ENCODE assay signal across 1 cellular context in genomic region chrX:64843224-64843623, GRCh38.
TF ChIP-seq lines count a peak whose summit lies in the region.

No MANE protein-coding gene starts in this region.

TF ChIP-seq in HepG2, 621 proteins besides CTCF, POLR2A, EP300 and RAD21:
- TF ChIP-seq ZNF224 (CRISPR knock-in tag; IDR thresholded peaks at IDR 0.05) = no peak
- no peak for TF ChIP-seq SALL2 (CRISPR knock-in tag; IDR thresholded peaks at IDR 0.05)
- no peak for TF ChIP-seq ZNF557 (CRISPR knock-in tag; IDR thresholded peaks at IDR 0.05)
- no peak for TF ChIP-seq XRCC5 (optimal IDR thresholded peaks at IDR 0.05; ENCODE audit: low read length)
- TF ChIP-seq HNRNPL (IDR thresholded peaks at IDR 0.05; ENCODE audit: low read depth, low read length) = no peak
- TF ChIP-seq ZNF354B (CRISPR knock-in tag; IDR thresholded peaks at IDR 0.05) = no peak
- no peak for TF ChIP-seq MAFG (CRISPR knock-in tag; IDR thresholded peaks at IDR 0.05)
- TF ChIP-seq, protein P1, sequence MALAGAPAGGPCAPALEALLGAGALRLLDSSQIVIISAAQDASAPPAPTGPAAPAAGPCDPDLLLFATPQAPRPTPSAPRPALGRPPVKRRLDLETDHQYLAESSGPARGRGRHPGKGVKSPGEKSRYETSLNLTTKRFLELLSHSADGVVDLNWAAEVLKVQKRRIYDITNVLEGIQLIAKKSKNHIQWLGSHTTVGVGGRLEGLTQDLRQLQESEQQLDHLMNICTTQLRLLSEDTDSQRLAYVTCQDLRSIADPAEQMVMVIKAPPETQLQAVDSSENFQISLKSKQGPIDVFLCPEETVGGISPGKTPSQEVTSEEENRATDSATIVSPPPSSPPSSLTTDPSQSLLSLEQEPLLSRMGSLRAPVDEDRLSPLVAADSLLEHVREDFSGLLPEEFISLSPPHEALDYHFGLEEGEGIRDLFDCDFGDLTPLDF (CRISPR knock-in tag; IDR thresholded peaks at IDR 0.05) = no peak
- TF ChIP-seq CCDC6 (CRISPR knock-in tag; IDR thresholded peaks at IDR 0.05) = no peak
- TF ChIP-seq ZC3H13 (CRISPR knock-in tag; IDR thresholded peaks at IDR 0.05) = no peak
- TF ChIP-seq, protein P2, sequence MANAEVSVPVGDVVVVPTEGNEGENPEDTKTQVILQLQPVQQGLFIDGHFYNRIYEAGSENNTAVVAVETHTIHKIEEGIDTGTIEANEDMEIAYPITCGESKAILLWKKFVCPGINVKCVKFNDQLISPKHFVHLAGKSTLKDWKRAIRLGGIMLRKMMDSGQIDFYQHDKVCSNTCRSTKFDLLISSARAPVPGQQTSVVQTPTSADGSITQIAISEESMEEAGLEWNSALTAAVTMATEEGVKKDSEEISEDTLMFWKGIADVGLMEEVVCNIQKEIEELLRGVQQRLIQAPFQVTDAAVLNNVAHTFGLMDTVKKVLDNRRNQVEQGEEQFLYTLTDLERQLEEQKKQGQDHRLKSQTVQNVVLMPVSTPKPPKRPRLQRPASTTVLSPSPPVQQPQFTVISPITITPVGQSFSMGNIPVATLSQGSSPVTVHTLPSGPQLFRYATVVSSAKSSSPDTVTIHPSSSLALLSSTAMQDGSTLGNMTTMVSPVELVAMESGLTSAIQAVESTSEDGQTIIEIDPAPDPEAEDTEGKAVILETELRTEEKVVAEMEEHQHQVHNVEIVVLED (CRISPR knock-in tag; IDR thresholded peaks at IDR 0.05; ENCODE audit: borderline replicate concordance) = no peak
- TF ChIP-seq SRSF4 (IDR thresholded peaks at IDR 0.05; ENCODE audit: low read depth, low read length, poor library complexity, severe bottlenecking) = no peak
- TF ChIP-seq ZNF263 (CRISPR knock-in tag; IDR thresholded peaks at IDR 0.05) = no peak
- no peak for TF ChIP-seq ATF2 (CRISPR knock-in tag; IDR thresholded peaks at IDR 0.05)
